ENCODE assay signal across 19 cellular contexts in the genomic region with DNA sequence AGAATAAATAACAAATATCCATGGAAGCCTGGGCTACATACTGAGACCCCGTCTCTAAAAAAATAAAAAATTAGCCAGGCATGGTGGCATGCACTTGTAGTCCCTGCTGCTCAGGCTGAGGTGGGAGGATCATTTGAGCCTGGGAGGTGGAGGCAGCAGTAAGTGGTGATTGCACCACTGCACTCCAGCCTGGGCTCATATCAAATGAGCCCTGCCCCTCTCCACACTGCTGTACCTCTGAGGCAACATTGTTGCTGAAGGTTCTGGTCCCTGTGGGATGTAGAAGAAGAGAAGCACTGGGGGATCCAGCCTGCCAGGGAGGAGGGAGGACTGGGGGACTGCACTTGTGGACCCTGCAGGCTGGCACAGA. TPM values are rescaled to one million over a fixed set of nuclear protein-coding genes. Genes with fewer than 3 reads are reported as not detected.
A peak's percentile ranks its signal among the peaks of the same experiment; 100 is the strongest.
DNase-seq lines count a peak whose midpoint lies in the region; ATAC-seq and TF ChIP-seq lines count a peak whose summit lies in the region.
"Had no signal": no experiment of that assay in that cellular context is flagged by ENCODE, and none has a peak within 500 bp of the region (broad histone marks: within the 10 kb centered on the region; RNA-seq: fewer than 3 reads in every experiment).

No MANE protein-coding gene starts in this region.

- H3K4me1 ChIP-seq in parathyroid adenoma: peaks cover 39% of the 10 kb centered on the region

- ATAC-seq in sciatic nerve: no peak
- ATAC-seq: activated naive CD4-positive, alpha-beta T cell treated with anti-CD3 and anti-CD28 coated beads, Interleukin-2, amount 50 U/mL, for 72 hours; naive thymus-derived CD8-positive, alpha-beta T cell had no signal

- no peaks in the 10 kb centered on the region for H3K36me3 ChIP-seq in parathyroid adenoma (ENCODE audit: control insufficient read depth, insufficient read depth, low read length)
- H3K36me3 ChIP-seq: Peyer's patch, transverse colon had no signal

- no peak overlapping the region for H3K9ac ChIP-seq in parathyroid adenoma

- H2AFZ ChIP-seq in parathyroid adenoma: peak overlapping the region; percentile 86

- DNase-seq in DMS79 treated with DMSO at 0.1 percent for 48 hours (lab: John Stamatoyannopoulos, UW): peak; percentile 34
- no peak for DNase-seq in DMS79 (lab: John Stamatoyannopoulos, UW)
- DNase-seq in NCI-H2029 (lab: John Stamatoyannopoulos, UW): peak; percentile 11
- DNase-seq in SKM-1 (lab: John Stamatoyannopoulos, UW; ENCODE audit: unreplicated experiment): peak; percentile 18
- no peak for DNase-seq in sciatic nerve (ENCODE audit: low spot score)
- DNase-seq in GM13976 (ENCODE audit: low spot score): no peak
- no peak for DNase-seq in UCSD-AML1 (lab: John Stamatoyannopoulos, UW; ENCODE audit: unreplicated experiment)
- DNase-seq: 8988T; activated CD4-positive, alpha-beta T cell treated with anti-CD3 and anti-CD28 coated beads for 4 hours; CD4-positive, alpha-beta memory T cell; KG1; naive thymus-derived CD8-positive, alpha-beta T cell; Peyer's patch; stimulated activated CD4-positive, alpha-beta T cell treated with anti-CD3 and anti-CD28 coated beads, Interleukin-2, amount 100 ng/mL, for 24 hours; stimulated activated CD8-positive, alpha-beta memory T cell treated with anti-CD3 and anti-CD28 coated beads, Interleukin-4, amount 100 ng/mL, for 48 hours; T-helper 2 cell; transverse colon had no signal

- H3K27me3 ChIP-seq in parathyroid adenoma (ENCODE audit: control insufficient read depth, insufficient read depth, low read length): peaks cover 4% of the 10 kb centered on the region

- no peaks in the 10 kb centered on the region for H3K9me3 ChIP-seq in parathyroid adenoma (ENCODE audit: control insufficient read depth, low read length)
- H3K9me3 ChIP-seq: Peyer's patch, transverse colon had no signal

- H3K4me3 ChIP-seq in parathyroid adenoma (ENCODE audit: low read depth, low read length): no peak overlapping the region
- H3K4me3 ChIP-seq: Peyer's patch, transverse colon had no signal

- no peak overlapping the region for H3K4me2 ChIP-seq in parathyroid adenoma (ENCODE audit: low read length)

- in situ Hi-C loops in GM13976 (cut with MboI; ENCODE audit: low sequenced_read_pairs, unreplicated experiment): no loop called here

- H3K27ac ChIP-seq in parathyroid adenoma: peak overlapping the region; percentile 96
- H3K27ac ChIP-seq: Peyer's patch, transverse colon had no signal

- intact Hi-C loops in sciatic nerve (cut with DNase I): no loop called here

- H3K79me2 ChIP-seq in parathyroid adenoma: peaks cover 2% of the 10 kb centered on the region

- TF ChIP-seq CTCF in parathyroid adenoma (IDR thresholded peaks at IDR 0.05): no peak
- TF ChIP-seq CTCF in GM13976 (IDR thresholded peaks at IDR 0.05; ENCODE audit: borderline replicate concordance, control extremely low read depth, extremely low read depth, insufficient read depth, missing control alignments): no peak

RNA-seq across cellular contexts. Expression of a gene that starts 11.4 kb away (rescaled TPM):
- total RNA-seq in sciatic nerve: 154 TPM
- total RNA-seq: CD4-positive, alpha-beta memory T cell; naive thymus-derived CD8-positive, alpha-beta T cell had no signal

Comparison
In these comparisons a context has a peak if more than half of its experiments do, and no peak if none do; other contexts are left out.
1. DNase-seq: peak in DMS79 treated with DMSO at 0.1 percent for 48 hours (single experiment), NCI-H2029 (single experiment) and SKM-1 (single experiment); none in DMS79 (single experiment), sciatic nerve (single experiment), GM13976 (single experiment) and UCSD-AML1 (single experiment).